Comparison of ENCODE assay signal across 12 cellular contexts in genomic region chr16:85129846-85130706, GRCh38. TPM values are rescaled to one million over a fixed set of nuclear protein-coding genes. Genes with fewer than 3 reads are reported as not detected.
DNase-seq lines count a peak whose midpoint lies in the region; ATAC-seq and TF ChIP-seq lines count a peak whose summit lies in the region.
"Had no signal": no experiment of that assay in that cellular context is flagged by ENCODE, and none has a peak within 500 bp of the region (broad histone marks: within the 10 kb centered on the region; RNA-seq: fewer than 3 reads in every experiment).

No MANE protein-coding gene starts in this region.

- no peak overlapping the region for H2AFZ ChIP-seq in Karpas-422 (ENCODE audit: low read length)

- DNase-seq in Karpas-422 (peak; percentile 29), colonic mucosa (no peak), mesendoderm (no peak), epidermal melanocyte (ENCODE audit: insufficient read length, low spot score) (no peak)
- DNase-seq: activated naive CD8-positive, alpha-beta T cell treated with anti-CD3 and anti-CD28 coated beads, Interleukin-2, amount 10 ng/mL, durations not matched to agents 7 days and 5 days; Caco-2; NCI-H2029 treated with DMSO at 0.1 percent for 48 hours had no signal

- H3K9me2 ChIP-seq in Karpas-422 (replicated peaks; ENCODE audit: insufficient read depth, low read length) = no peaks in the 10 kb centered on the region

- H4K20me1 ChIP-seq in Karpas-422 (ENCODE audit: insufficient read depth, low read depth, low read length) = no peaks in the 10 kb centered on the region

- no peak overlapping the region for H3K4me2 ChIP-seq in Karpas-422 (ENCODE audit: low read depth, low read length, poor library complexity, severe bottlenecking)
- H3K4me2 ChIP-seq in mesendoderm (ENCODE audit: low read length) = no peak overlapping the region

- H3K9ac ChIP-seq in Karpas-422 (ENCODE audit: low read length) = no peak overlapping the region
- H3K9ac ChIP-seq in colonic mucosa (ENCODE audit: low read depth in 2 of 2, low read length in 2 of 2) = no peak overlapping the region
- no peak overlapping the region for H3K9ac ChIP-seq in mesendoderm (ENCODE audit: low read length)
- peak overlapping the region in 4 of 5 donors; percentile 16 to 48 (median 32) for H3K9ac ChIP-seq in subcutaneous abdominal adipose tissue (ENCODE audit: low read length in 5 of 5)

- intact Hi-C loops in colonic mucosa (cut with DNase I) = no loop called here

- no peak overlapping the region for H2BK15ac ChIP-seq in mesendoderm (replicated peaks; ENCODE audit: low read depth)

- no peak overlapping the region for H4K8ac ChIP-seq in mesendoderm (ENCODE audit: low read depth, low read length)

- H3K79me2 ChIP-seq in Karpas-422 (ENCODE audit: low read length) (no peaks in the 10 kb centered on the region), mesendoderm (ENCODE audit: control insufficient read depth, insufficient read depth, low read length) (no peaks in the 10 kb centered on the region)

- H3K18ac ChIP-seq in mesendoderm (ENCODE audit: low read length) = peak overlapping the region; percentile 12

- no CpG with 5 or more reads among the region's 15 CpGs for WGBS in mesendoderm (ENCODE audit: extremely low coverage, insufficient coverage, low lambda C conversion rate)

- H3K9me3 ChIP-seq in Karpas-422 (ENCODE audit: low read length) (no peaks in the 10 kb centered on the region), colonic mucosa (no peaks in the 10 kb centered on the region), subcutaneous abdominal adipose tissue (ENCODE audit: control insufficient read depth in 5 of 5, low read length in 5 of 5) (no peaks in the 10 kb centered on the region)
- H3K9me3 ChIP-seq: Caco-2 had no signal

- H3K23ac ChIP-seq in mesendoderm (ENCODE audit: low read length) = no peak overlapping the region

- no peak overlapping the region for H2BK120ac ChIP-seq in mesendoderm (ENCODE audit: low read depth, low read length)

- H3K4ac ChIP-seq in mesendoderm (ENCODE audit: low read depth, low read length) = no peak overlapping the region

- H2AK5ac ChIP-seq in mesendoderm (ENCODE audit: low read length) = no peak overlapping the region

- H3K27ac ChIP-seq in Karpas-422 (ENCODE audit: low read length) (no peak overlapping the region), colonic mucosa (peak overlapping the region; percentile 47), mesendoderm (ENCODE audit: low read depth, low read length) (no peak overlapping the region), subcutaneous abdominal adipose tissue (ENCODE audit: low read depth, low read length) (peak overlapping the region; percentile 86)
- H3K27ac ChIP-seq: foreskin keratinocyte had no signal

- no peak overlapping the region for H3K56ac ChIP-seq in mesendoderm (ENCODE audit: low read length)

- no peak overlapping the region for H3K4me3 ChIP-seq in Karpas-422 (ENCODE audit: low read length)
- H3K4me3 ChIP-seq in colonic mucosa = no peak overlapping the region
- H3K4me3 ChIP-seq in mesendoderm (ENCODE audit: low read length) = no peak overlapping the region
- peak overlapping the region in 1 of 5 donors; percentile 16 for H3K4me3 ChIP-seq in subcutaneous abdominal adipose tissue (ENCODE audit: low read depth in 1 of 5, low read length in 5 of 5)

- no peaks in the 10 kb centered on the region for H3K4me1 ChIP-seq in Karpas-422 (ENCODE audit: low read length)
- H3K4me1 ChIP-seq in colonic mucosa = no peaks in the 10 kb centered on the region
- no peaks in the 10 kb centered on the region for H3K4me1 ChIP-seq in mesendoderm (ENCODE audit: control insufficient read depth, low read depth, low read length)
- H3K4me1 ChIP-seq in subcutaneous abdominal adipose tissue (ENCODE audit: control insufficient read depth in 5 of 5, insufficient read depth in 5 of 5, low read length in 5 of 5) = peaks cover 21 to 59% (median 38%) of the 10 kb centered on the region in 5 donors
- H3K4me1 ChIP-seq: Caco-2, foreskin keratinocyte had no signal

- H2BK5ac ChIP-seq in mesendoderm (ENCODE audit: low read length) = no peak overlapping the region

- no peaks in the 10 kb centered on the region for H3K79me1 ChIP-seq in mesendoderm (ENCODE audit: low read length)

- H3K36me3 ChIP-seq in Karpas-422 (ENCODE audit: insufficient read depth, low read length) (no peaks in the 10 kb centered on the region), colonic mucosa (no peaks in the 10 kb centered on the region), mesendoderm (ENCODE audit: control insufficient read depth, insufficient read depth, low read length) (no peaks in the 10 kb centered on the region), subcutaneous abdominal adipose tissue (ENCODE audit: control insufficient read depth in 5 of 5, insufficient read depth in 5 of 5, low read length in 5 of 5) (no peaks in the 10 kb centered on the region)

- H3K27me3 ChIP-seq in Karpas-422 (ENCODE audit: low read length) (no peaks in the 10 kb centered on the region), colonic mucosa (no peaks in the 10 kb centered on the region), mesendoderm (ENCODE audit: insufficient read depth, low read length, poor library complexity) (no peaks in the 10 kb centered on the region), subcutaneous abdominal adipose tissue (ENCODE audit: control insufficient read depth in 5 of 5, insufficient read depth in 4 of 5, low read length in 5 of 5) (no peaks in the 10 kb centered on the region)

- TF ChIP-seq CTCF in colonic mucosa (IDR thresholded peaks at IDR 0.05) = no peak

- ATAC-seq in GM21526 (IDR thresholded peaks at IDR 0.05; ENCODE audit: low FRiP score, unreplicated experiment) (no peak), HG03159 (IDR thresholded peaks at IDR 0.05; ENCODE audit: unreplicated experiment) (no peak), HG03280 (IDR thresholded peaks at IDR 0.05; ENCODE audit: unreplicated experiment) (no peak)
- ATAC-seq: foreskin keratinocyte had no signal

- H4K5ac ChIP-seq in mesendoderm (ENCODE audit: low read length) = no peak overlapping the region

RNA-seq across cellular contexts. Expression of gene CIBAR2, which starts 17.8 kb away (rescaled TPM):
- not detected in 2 replicates for total RNA-seq in Karpas-422 (2014; rRNA removed; shearing (Covaris generic); ENCODE audit: low replicate concordance)
- under 1 TPM in 1 of 2 donors, not detected in 1; 0.32 TPM for total RNA-seq in colonic mucosa
- 0.07 TPM for polyA plus RNA-seq in mesendoderm (2013, experiment 1 of 2)
- not detected for polyA plus RNA-seq in mesendoderm (2013, experiment 2 of 2)
- total RNA-seq: activated naive CD8-positive, alpha-beta T cell treated with anti-CD3 and anti-CD28 coated beads, Interleukin-2, amount 10 ng/mL, durations not matched to agents 7 days and 5 days; Caco-2; foreskin keratinocyte had no signal
- polyA plus RNA-seq: foreskin keratinocyte had no signal

Comparison
In these comparisons a context has a peak if more than half of its experiments do, and no peak if none do; other contexts are left out.
1. H3K27ac ChIP-seq: peak in colonic mucosa (single experiment) and subcutaneous abdominal adipose tissue (single experiment); none in Karpas-422 (single experiment) and mesendoderm (single experiment).
2. H3K9ac ChIP-seq: peak in subcutaneous abdominal adipose tissue (4 of 5); none in Karpas-422 (single experiment), colonic mucosa (0 of 2) and mesendoderm (single experiment).